Comparison of ENCODE assay signal across 36 cellular contexts in genomic region chr10:84234508-84234907, GRCh38. TPM values are rescaled to one million over a fixed set of nuclear protein-coding genes. Genes with fewer than 3 reads are reported as not detected.
A peak's percentile ranks its signal among the peaks of the same experiment; 100 is the strongest.
DNase-seq lines count a peak whose midpoint lies in the region; ATAC-seq and TF ChIP-seq lines count a peak whose summit lies in the region.
"Had no signal": no experiment of that assay in that cellular context is flagged by ENCODE, and none has a peak within 500 bp of the region (broad histone marks: within the 10 kb centered on the region; RNA-seq: fewer than 3 reads in every experiment).

No MANE protein-coding gene starts in this region.

- no peak overlapping the region for H3K27ac Mint-ChIP-seq in activated CD8-positive, alpha-beta T cell treated with anti-CD3 and anti-CD28 coated beads for 36 hours
- H3K27ac Mint-ChIP-seq: B cell; CD14-positive monocyte; CD4-positive, alpha-beta memory T cell; CD4-positive, alpha-beta T cell; CD4-positive, CD25-positive, alpha-beta regulatory T cell; CD8-positive, alpha-beta memory T cell; CD8-positive, alpha-beta T cell had no signal

- no peak for ATAC-seq in activated CD8-positive, alpha-beta T cell treated with anti-CD3 and anti-CD28 coated beads for 36 hours
- ATAC-seq: A549; CD8-positive, alpha-beta T cell had no signal

- H3K36me3 Mint-ChIP-seq in activated CD8-positive, alpha-beta T cell treated with anti-CD3 and anti-CD28 coated beads for 36 hours (ENCODE audit: low read depth), result no peaks in the 10 kb centered on the region
- H3K36me3 Mint-ChIP-seq: CD14-positive monocyte; CD4-positive, alpha-beta memory T cell; CD4-positive, CD25-positive, alpha-beta regulatory T cell; CD8-positive, alpha-beta memory T cell; CD8-positive, alpha-beta T cell had no signal

- H3K27me3 Mint-ChIP-seq in activated CD8-positive, alpha-beta T cell treated with anti-CD3 and anti-CD28 coated beads for 36 hours, result peaks cover 26% of the 10 kb centered on the region

- no peaks in the 10 kb centered on the region for H3K9me3 Mint-ChIP-seq in activated CD8-positive, alpha-beta T cell treated with anti-CD3 and anti-CD28 coated beads for 36 hours
- H3K9me3 Mint-ChIP-seq: CD4-positive, alpha-beta T cell; CD4-positive, CD25-positive, alpha-beta regulatory T cell; CD8-positive, alpha-beta memory T cell; CD8-positive, alpha-beta T cell had no signal

- H3K4me3 Mint-ChIP-seq in activated CD8-positive, alpha-beta T cell treated with anti-CD3 and anti-CD28 coated beads for 36 hours, result no peak overlapping the region
- H3K4me3 Mint-ChIP-seq: B cell; CD14-positive monocyte; CD4-positive, alpha-beta memory T cell; CD4-positive, alpha-beta T cell; CD4-positive, CD25-positive, alpha-beta regulatory T cell; CD8-positive, alpha-beta memory T cell; CD8-positive, alpha-beta T cell had no signal

- CTCF ChIA-PET in activated CD8-positive, alpha-beta T cell treated with anti-CD3 and anti-CD28 coated beads for 36 hours (lab: Charles Lee), result no interaction called here

- H3K4me1 Mint-ChIP-seq in activated CD8-positive, alpha-beta T cell treated with anti-CD3 and anti-CD28 coated beads for 36 hours (ENCODE audit: low read depth), result no peaks in the 10 kb centered on the region
- H3K4me1 Mint-ChIP-seq: B cell; CD14-positive monocyte; CD4-positive, alpha-beta memory T cell; CD4-positive, CD25-positive, alpha-beta regulatory T cell; CD8-positive, alpha-beta memory T cell had no signal

- H3K4me3 ChIP-seq in coronary artery, result no peak overlapping the region
- H3K4me3 ChIP-seq: A549; BLaER1; BLaER1 treated with 17β-estradiol and CSF1 and Interleukin-3, amounts not matched to agents 10 nM and 100 nM had no signal

- no peak for TF ChIP-seq CTCF in coronary artery (IDR thresholded peaks at IDR 0.05)
- no peak for TF ChIP-seq CTCF in activated CD8-positive, alpha-beta T cell treated with anti-CD3 and anti-CD28 coated beads for 36 hours (IDR thresholded peaks at IDR 0.05)

- intact Hi-C loops in activated CD8-positive, alpha-beta T cell treated with anti-CD3 and anti-CD28 coated beads for 36 hours (cut with micrococcal nuclease), result no loop called here

- no peak overlapping the region for H3K27ac ChIP-seq in coronary artery
- H3K27ac ChIP-seq: 22Rv1; A549; BLaER1; BLaER1 treated with 17β-estradiol and CSF1 and Interleukin-3, amounts not matched to agents 10 nM and 100 nM; C4-2B had no signal

- POLR2A ChIA-PET in activated CD8-positive, alpha-beta T cell treated with anti-CD3 and anti-CD28 coated beads for 36 hours (lab: Charles Lee), result no interaction called here

- DNase-seq in NCI-H2227 (lab: John Stamatoyannopoulos, UW; ENCODE audit: unreplicated experiment), result peak; percentile 31
- peak; percentile 17 for DNase-seq in NCI-H2227 treated with DMSO at 0.1 percent for 48 hours (lab: John Stamatoyannopoulos, UW)
- peak; percentile 9 for DNase-seq in coronary artery (ENCODE audit: low spot score)
- DNase-seq in activated effector memory CD4-positive, alpha-beta T cell treated with anti-CD3 and anti-CD28 coated beads, Interleukin-2, amount 50 U/mL, for 16 hours, result no peak
- no peak for DNase-seq in NCI-H446 (lab: John Stamatoyannopoulos, UW)
- DNase-seq in activated CD8-positive, alpha-beta T cell treated with anti-CD3 and anti-CD28 coated beads for 36 hours, result no peak
- DNase-seq: 8988T; ACHN; AML-193; BE2C; C1 segment of cervical spinal cord; Caco-2; Calu3; CD4-positive, alpha-beta memory T cell; CD4-positive, alpha-beta T cell; CD4-positive, CD25-positive, alpha-beta regulatory T cell; CD8-positive, alpha-beta memory T cell; CD8-positive, alpha-beta T cell; COR-L47; DMS 273 treated with DMSO at 0.1 percent for 48 hours; DMS153; DMS53; DMS79; DMS79 treated with DMSO at 0.1 percent for 48 hours; DND-41; EL had no signal

RNA-seq across cellular contexts. Expression of gene LRIT1, which starts 6.8 kb away (rescaled TPM):
- not detected for total RNA-seq in activated CD8-positive, alpha-beta T cell treated with anti-CD3 and anti-CD28 coated beads for 36 hours
- total RNA-seq: A172; A673; B cell; Caco-2; Calu3; CD4-positive, alpha-beta memory T cell; CD4-positive, alpha-beta T cell; CD4-positive, CD25-positive, alpha-beta regulatory T cell; CD8-positive, alpha-beta memory T cell; CD8-positive, alpha-beta T cell; Daoy had no signal

RNA-seq across cellular contexts. Expression of gene LRIT2, which starts 9.2 kb away (rescaled TPM):
- total RNA-seq in activated CD8-positive, alpha-beta T cell treated with anti-CD3 and anti-CD28 coated beads for 36 hours, result not detected
- total RNA-seq: A172; A673; B cell; Caco-2; Calu3; CD4-positive, alpha-beta memory T cell; CD4-positive, alpha-beta T cell; CD4-positive, CD25-positive, alpha-beta regulatory T cell; CD8-positive, alpha-beta memory T cell; CD8-positive, alpha-beta T cell; Daoy had no signal

RNA-seq across cellular contexts. Expression of gene RGR, which starts 10.3 kb away (rescaled TPM):
- total RNA-seq in activated CD8-positive, alpha-beta T cell treated with anti-CD3 and anti-CD28 coated beads for 36 hours, result not detected
- total RNA-seq: A172; A673; B cell; Caco-2; Calu3; CD4-positive, alpha-beta memory T cell; CD4-positive, alpha-beta T cell; CD4-positive, CD25-positive, alpha-beta regulatory T cell; CD8-positive, alpha-beta memory T cell; CD8-positive, alpha-beta T cell; Daoy had no signal

RNA-seq across cellular contexts. Expression of gene CDHR1, which starts 40.2 kb away (rescaled TPM):
- total RNA-seq in activated CD8-positive, alpha-beta T cell treated with anti-CD3 and anti-CD28 coated beads for 36 hours, result 1 to 10 TPM; 1.8 to 2.4 TPM
- total RNA-seq: A172, A673, Caco-2, Calu3, Daoy had no signal

Comparison
In these comparisons a context has a peak if more than half of its experiments do, and no peak if none do; other contexts are left out.
1. DNase-seq: peak in NCI-H2227 (single experiment), NCI-H2227 treated with DMSO at 0.1 percent for 48 hours (single experiment) and coronary artery (single experiment); none in activated effector memory CD4-positive, alpha-beta T cell treated with anti-CD3 and anti-CD28 coated beads, Interleukin-2, amount 50 U/mL, for 16 hours (single experiment), NCI-H446 (0 of 2) and activated CD8-positive, alpha-beta T cell treated with anti-CD3 and anti-CD28 coated beads for 36 hours (single experiment).